Comparison of ENCODE assay signal across 3 cellular contexts in genomic region chr4:80526697-80527096, GRCh38.
TF ChIP-seq lines count a peak whose summit lies in the region.

No MANE protein-coding gene starts in this region.

TF ChIP-seq in IMR-90, 13 proteins besides CTCF, POLR2A, EP300 and RAD21:
- TF ChIP-seq MXI1 (IDR thresholded peaks at IDR 0.05; ENCODE audit: borderline replicate concordance, low read depth, low read length) (no peak), RFX5 (IDR thresholded peaks at IDR 0.05; ENCODE audit: low read depth, low read length) (no peak), CEBPB (IDR thresholded peaks at IDR 0.05; ENCODE audit: low read depth, low read length) (peak; percentile 63)

TF ChIP-seq in K562, 482 proteins besides CTCF, POLR2A, EP300 and RAD21:
- TF ChIP-seq KLF1 (tag; IDR thresholded peaks at IDR 0.05): no peak
- no peak for TF ChIP-seq ZNF830 (CRISPR knock-in tag; IDR thresholded peaks at IDR 0.05)
- TF ChIP-seq CEBPG (CRISPR knock-in tag; IDR thresholded peaks at IDR 0.05): no peak
- peak; percentile 17 to 64; a peak in 2 of 4 replicates for TF ChIP-seq CEBPG (tag; conservative IDR thresholded peaks at IDR 0.05 in 1 of 2, IDR thresholded peaks at IDR 0.05 in 1 of 2)

TF ChIP-seq in H1, 55 proteins besides CTCF, POLR2A, EP300 and RAD21:
- no peak for TF ChIP-seq YY1 (IDR thresholded peaks at IDR 0.05; ENCODE audit: low read depth, low read length)
- peak; percentile 39; the same call in 1 of the 2 replicates for TF ChIP-seq CEBPB (IDR thresholded peaks at IDR 0.05; ENCODE audit: low read depth, low read length)
